Comparison of ENCODE assay signal across 13 cellular contexts in genomic region chr1:94048413-94049164, GRCh38.
DNase-seq lines count a peak whose midpoint lies in the region; ATAC-seq and TF ChIP-seq lines count a peak whose summit lies in the region.
"Had no signal": no experiment of that assay in that cellular context is flagged by ENCODE, and none has a peak within 500 bp of the region (broad histone marks: within the 10 kb centered on the region; RNA-seq: fewer than 3 reads in every experiment).

No MANE protein-coding gene starts in this region.

- no peaks in the 10 kb centered on the region for H3K9me3 Mint-ChIP-seq in naive thymus-derived CD8-positive, alpha-beta T cell
- H3K9me3 Mint-ChIP-seq: stimulated activated memory B cell treated with anti-CD40 and anti-IgM and Interleukin-4, amounts not matched to agents 10 μg/mL and 1 μg/mL and 100 μg/mL, for 72 hours had no signal

- H2AFZ ChIP-seq in GM23248, result peak overlapping the region; percentile 47

- H4K20me1 ChIP-seq in GM23248 (ENCODE audit: insufficient read depth), result no peaks in the 10 kb centered on the region

- no peak overlapping the region for H3K4me3 ChIP-seq in GM23248
- H3K4me3 ChIP-seq in cardiac fibroblast (replicated peaks in 1 of 2; ENCODE audit: low read depth in 2 of 2, low read length in 2 of 2), result no peak overlapping the region
- H3K4me3 ChIP-seq in skeletal muscle cell (ENCODE audit: low read depth, low read length), result no peak overlapping the region
- H3K4me3 ChIP-seq: GM12878 had no signal

- POLR2A ChIA-PET in naive thymus-derived CD8-positive, alpha-beta T cell (lab: Charles Lee), result no interaction called here

- no peak for TF ChIP-seq CTCF in cardiac fibroblast (IDR thresholded peaks at IDR 0.05; ENCODE audit: low read depth, low read length)

- no peaks in the 10 kb centered on the region for H3K36me3 ChIP-seq in GM23248 (ENCODE audit: low read depth)

- peaks cover 46% of the 10 kb centered on the region for H3K4me1 ChIP-seq in GM23248 (ENCODE audit: insufficient read depth)

- H3K27ac ChIP-seq in GM23248, result peak overlapping the region; percentile 71

- H3K4me3 Mint-ChIP-seq in naive thymus-derived CD8-positive, alpha-beta T cell, result no peak overlapping the region
- H3K4me3 Mint-ChIP-seq: CD4-positive, CD25-positive, alpha-beta regulatory T cell; stimulated activated memory B cell treated with anti-CD40 and anti-IgM and Interleukin-4, amounts not matched to agents 10 μg/mL and 1 μg/mL and 100 μg/mL, for 72 hours had no signal

- no peaks in the 10 kb centered on the region for H3K79me2 ChIP-seq in GM23248 (ENCODE audit: insufficient read depth)

- H3K9me2 ChIP-seq in GM23248 (ENCODE audit: insufficient read depth), result no peaks in the 10 kb centered on the region

- no peaks in the 10 kb centered on the region for H3K36me3 Mint-ChIP-seq in naive thymus-derived CD8-positive, alpha-beta T cell
- H3K36me3 Mint-ChIP-seq: CD4-positive, CD25-positive, alpha-beta regulatory T cell; stimulated activated memory B cell treated with anti-CD40 and anti-IgM and Interleukin-4, amounts not matched to agents 10 μg/mL and 1 μg/mL and 100 μg/mL, for 72 hours had no signal

- in situ Hi-C loops in GM23248 (cut with MboI), result loop anchor here (25.0 kb wide), 1 partner anchor 764 kb away; the partner anchor contains the start of gene SLC44A3

- peaks cover 0 to 5% (median 2%) of the 10 kb centered on the region in 4 donors for H3K4me1 Mint-ChIP-seq in naive thymus-derived CD8-positive, alpha-beta T cell
- H3K4me1 Mint-ChIP-seq: stimulated activated memory B cell treated with anti-CD40 and anti-IgM and Interleukin-4, amounts not matched to agents 10 μg/mL and 1 μg/mL and 100 μg/mL, for 72 hours had no signal

- no peak overlapping the region for H3K27ac Mint-ChIP-seq in naive thymus-derived CD8-positive, alpha-beta T cell
- H3K27ac Mint-ChIP-seq: stimulated activated memory B cell treated with anti-CD40 and anti-IgM and Interleukin-4, amounts not matched to agents 10 μg/mL and 1 μg/mL and 100 μg/mL, for 72 hours had no signal

- H3K27me3 Mint-ChIP-seq in naive thymus-derived CD8-positive, alpha-beta T cell, result peaks cover 0 to 15% (median 7%) of the 10 kb centered on the region in 5 donors

- no peak overlapping the region for H3K4me2 ChIP-seq in GM23248 (ENCODE audit: unreplicated experiment)

- no peak for ATAC-seq in HG02870 (IDR thresholded peaks at IDR 0.05; ENCODE audit: unreplicated experiment)
- no peak for ATAC-seq in naive thymus-derived CD8-positive, alpha-beta T cell
- ATAC-seq: GM12878; stimulated activated memory B cell treated with anti-CD40 and anti-IgM and Interleukin-4, amounts not matched to agents 10 μg/mL and 1 μg/mL and 100 μg/mL, for 72 hours had no signal

- no peaks in the 10 kb centered on the region for H3K27me3 ChIP-seq in GM23248 (replicated peaks; ENCODE audit: insufficient read depth)

- no peak overlapping the region for H3K9ac ChIP-seq in GM23248

- whole genome bisulfite sequencing in GM23248 (ENCODE audit: low coverage in 1 of 2, low lambda C conversion rate in 2 of 2, missing lambda C conversion rate in 2 of 2), 2 experiments, result 65 to 72% methylated on average over 11 of the region's 11 CpGs

- H3K9me3 ChIP-seq in GM23248 (ENCODE audit: low read depth), result no peaks in the 10 kb centered on the region

- H3F3A ChIP-seq in GM23248 (ENCODE audit: insufficient read depth), result peaks cover 25% of the 10 kb centered on the region

- DNase-seq in GM23248 (peak; percentile 77), cardiac fibroblast (ENCODE audit: low read depth in 2 of 2) (peak; percentile 86 to 98), islet precursor cell (peak; percentile 68), skeletal muscle cell (ENCODE audit: low read depth) (peak; percentile 85), cortex of kidney (lab: John Stamatoyannopoulos, UW) (no peak), NCI-H1092 treated with DMSO at 0.1 percent for 48 hours (lab: John Stamatoyannopoulos, UW) (no peak)
- DNase-seq in naive thymus-derived CD8-positive, alpha-beta T cell, result no peak
- DNase-seq: activated T-cell treated with anti-CD3 and anti-CD28 coated beads for 4 hours; CD4-positive, CD25-positive, alpha-beta regulatory T cell; NCI-H69 had no signal

Comparison
In these comparisons a context has a peak if more than half of its experiments do, and no peak if none do; other contexts are left out.
1. DNase-seq: peak in GM23248 (single experiment), cardiac fibroblast (2 of 2), islet precursor cell (single experiment) and skeletal muscle cell (single experiment); none in cortex of kidney (single experiment), NCI-H1092 treated with DMSO at 0.1 percent for 48 hours (single experiment) and naive thymus-derived CD8-positive, alpha-beta T cell (0 of 10).